Comparison of ENCODE assay signal across 10 cellular contexts in genomic region chr4:183118585-183118984, GRCh38. TPM values are rescaled to one million over a fixed set of nuclear protein-coding genes. Genes with fewer than 3 reads are reported as not detected.
DNase-seq lines count a peak whose midpoint lies in the region; ATAC-seq, FAIRE-seq and TF ChIP-seq lines count a peak whose summit lies in the region.
"Had no signal": no experiment of that assay in that cellular context is flagged by ENCODE, and none has a peak within 500 bp of the region (broad histone marks: within the 10 kb centered on the region; RNA-seq: fewer than 3 reads in every experiment).

No MANE protein-coding gene starts in this region.

- H3K36me3 ChIP-seq in pancreas = no peaks in the 10 kb centered on the region

- peaks cover 5 to 22% (median 19%) of the 10 kb centered on the region in 3 donors for H3K4me1 ChIP-seq in pancreas

- DNase-seq in ELF-1 (ENCODE audit: low read depth, low spot score) = peak; percentile 58
- peak; percentile 76 for DNase-seq in foreskin melanocyte
- no peak for DNase-seq in pancreas
- no peak for DNase-seq in cortex of kidney (lab: John Stamatoyannopoulos, UW)
- DNase-seq in NCI-H2171 (lab: John Stamatoyannopoulos, UW) = no peak
- DNase-seq: activated gamma-delta T cell had no signal

- intact Hi-C loops in pancreas (cut with DNase I) = loop anchor here in 1 of 3 donors (10.0 kb wide), 1 partner anchor 56 kb away; no protein-coding TSS in a partner anchor

- H3K4me3 ChIP-seq in pancreas = no peak overlapping the region

- no peaks in the 10 kb centered on the region for H3K9me3 ChIP-seq in pancreas

- no peak for FAIRE-seq in pancreas (lab: Jason Lieb, UNC)

- peak overlapping the region in 1 of 4 donors; percentile 5 for H3K27ac ChIP-seq in pancreas
- H3K27ac ChIP-seq: KMS-11 had no signal

- H3K27me3 ChIP-seq in pancreas = no peaks in the 10 kb centered on the region

- TF ChIP-seq CTCF in pancreas (IDR thresholded peaks at IDR 0.05) = no peak

- ATAC-seq in SK-N-SH treated with all-trans-retinoic acid at 6 μM for 48 hours = peak; percentile 93
- peak; percentile 63 to 92 (median 81) for ATAC-seq in pancreas
- ATAC-seq in HG02970 (IDR thresholded peaks at IDR 0.05; ENCODE audit: low FRiP score, unreplicated experiment) = no peak
- no peak for ATAC-seq in HG03520 (IDR thresholded peaks at IDR 0.05; ENCODE audit: unreplicated experiment)

- 3 to 10% methylated on average over 3 of the region's 3 CpGs for WGBS in pancreas, 2 donors

TF ChIP-seq in SK-N-SH treated with all-trans-retinoic acid at 6 μM for 48 hours, 23 proteins besides CTCF, POLR2A, EP300 and RAD21:
- peak; percentile 49 for TF ChIP-seq ISL1 (CRISPR knock-in tag; IDR thresholded peaks at IDR 0.05)
- TF ChIP-seq ZFP30 (CRISPR knock-in tag; IDR thresholded peaks at IDR 0.05) = no peak

RNA-seq across cellular contexts. Expression of gene WWC2, which starts 19.5 kb away (rescaled TPM):
- total RNA-seq in pancreas = 10 to 100 TPM; 13.9 to 27.5 (median 18.3) TPM
- polyA plus RNA-seq in pancreas = 1 to 10 TPM; 4.4 to 6.6 TPM

Comparison
In these comparisons a context has a peak if more than half of its experiments do, and no peak if none do; other contexts are left out.
1. DNase-seq: peak in ELF-1 (single experiment) and foreskin melanocyte (single experiment); none in pancreas (0 of 6), cortex of kidney (single experiment) and NCI-H2171 (single experiment).
2. ATAC-seq: peak in SK-N-SH treated with all-trans-retinoic acid at 6 μM for 48 hours (single experiment) and pancreas (4 of 4); none in HG02970 (single experiment) and HG03520 (single experiment).